ENCODE assay signal across 8 cellular contexts in genomic region chr2:120312861-120313694, GRCh38. TPM values are rescaled to one million over a fixed set of nuclear protein-coding genes. Genes with fewer than 3 reads are reported as not detected.
DNase-seq lines count a peak whose midpoint lies in the region; FAIRE-seq and TF ChIP-seq lines count a peak whose summit lies in the region.

No MANE protein-coding gene starts in this region.

- POLR2A ChIA-PET in endothelial cell of umbilical vein (lab: Charles Lee) = interaction anchor here (0.7 kb wide), 1 partner anchor 23 kb away, joined by 3 read pairs; no protein-coding TSS in a partner anchor

- DNase-seq in GM13976 (ENCODE audit: low spot score) (peak; percentile 82), HL-60 (ENCODE audit: low read depth in 1 of 2, low spot score in 1 of 2) (peak; percentile 50 to 76), NT2/D1 (ENCODE audit: low read depth, low spot score) (peak; percentile 50), endothelial cell of umbilical vein (ENCODE audit: low read depth, low spot score) (peak; percentile 90), middle frontal gyrus (ENCODE audit: extremely low spot score, low spot score) (peak; percentile 85)
- DNase-seq in activated CD8-positive, alpha-beta memory T cell treated with anti-CD3 and anti-CD28 coated beads, Interleukin-2, amount 50 U/mL, for 4 hours = peak; percentile 78
- peak; percentile 57 for DNase-seq in stimulated activated CD8-positive, alpha-beta memory T cell treated with anti-CD3 and anti-CD28 coated beads, Interleukin-15, amount 100 ng/mL, for 1 hour (ENCODE audit: low read depth)

- H3K9me1 ChIP-seq in endothelial cell of umbilical vein (replicated peaks; ENCODE audit: control insufficient read depth, extremely low read depth, insufficient read depth, low read length) = no peaks in the 10 kb centered on the region

- in situ Hi-C loops in GM13976 (cut with MboI; ENCODE audit: low sequenced_read_pairs, unreplicated experiment) = no loop called here

- H3K27me3 ChIP-seq in HL-60 (ENCODE audit: insufficient read depth, poor library complexity, severe bottlenecking) (no peaks in the 10 kb centered on the region), NT2/D1 (ENCODE audit: insufficient read depth, insufficient read length) (peaks cover 41% of the 10 kb centered on the region), endothelial cell of umbilical vein (ENCODE audit: control insufficient read depth in 2 of 2, insufficient read depth in 2 of 2, low read length in 2 of 2) (no peaks in the 10 kb centered on the region)

- CTCF ChIA-PET in endothelial cell of umbilical vein (lab: Charles Lee) = interaction anchor here (0.6 to 5.0 kb wide), 66 partner anchors 8 to 767 kb away, joined by 3 to 71 read pairs (median 5); partner anchors contain the start of genes EPB41L5, RALB and TMEM185B

- TF ChIP-seq CTCF in 22Rv1 (IDR thresholded peaks at IDR 0.05) (peak; percentile 83), GM13976 (IDR thresholded peaks at IDR 0.05; ENCODE audit: borderline replicate concordance, control extremely low read depth, extremely low read depth, insufficient read depth, missing control alignments) (peak; percentile 97), HL-60 (IDR thresholded peaks at IDR 0.05; ENCODE audit: insufficient read depth, low read length) (peak; percentile 82), endothelial cell of umbilical vein (IDR thresholded peaks at IDR 0.05; ENCODE audit: extremely low read depth in 1 of 2, insufficient read depth in 1 of 2, low read depth in 1 of 2, low read length in 2 of 2) (peak; percentile 86 to 91)

- FAIRE-seq in endothelial cell of umbilical vein (lab: Jason Lieb, UNC) = peak; percentile 94

- no peaks in the 10 kb centered on the region for H4K20me1 ChIP-seq in endothelial cell of umbilical vein (replicated peaks; ENCODE audit: control insufficient read depth, extremely low read depth, insufficient read depth, low read length)

- peak; percentile 16 for TF ChIP-seq POLR2A in endothelial cell of umbilical vein (IDR thresholded peaks at IDR 0.05; ENCODE audit: low read depth, low read length)

- H3K9ac ChIP-seq in NT2/D1 (ENCODE audit: insufficient read length, low read depth) = peak overlapping the region; percentile 77
- H3K9ac ChIP-seq in endothelial cell of umbilical vein (replicated peaks; ENCODE audit: extremely low read depth, insufficient read depth, low read length) = peak overlapping the region; percentile 19

- H3K4me3 ChIP-seq in HL-60 (replicated peaks; ENCODE audit: insufficient read depth, low read length) = peak overlapping the region; percentile 21; the same call in 1 of the 2 replicates
- H3K4me3 ChIP-seq in NT2/D1 (ENCODE audit: insufficient read length, low read depth) = peak overlapping the region; percentile 33
- peak overlapping the region; percentile 27 to 71 (median 57) for H3K4me3 ChIP-seq in endothelial cell of umbilical vein (replicated peaks in 1 of 3; ENCODE audit: insufficient read depth in 1 of 3, low read depth in 1 of 3, low read length in 3 of 3)

- peak overlapping the region; percentile 92 for H2AFZ ChIP-seq in endothelial cell of umbilical vein (ENCODE audit: low read depth, low read length)

- H3K4me1 ChIP-seq in NT2/D1 (ENCODE audit: insufficient read depth, insufficient read length) (peaks cover 7% of the 10 kb centered on the region), endothelial cell of umbilical vein (ENCODE audit: control insufficient read depth, extremely low read depth, insufficient read depth, low read length) (peaks cover 16% of the 10 kb centered on the region)

- no TSS peak for BruUV-seq in endothelial cell of umbilical vein (replicated peaks; lab: Mats Ljungman, UMichigan)

- peak overlapping the region; percentile 80 for H3K4me2 ChIP-seq in endothelial cell of umbilical vein (ENCODE audit: insufficient read depth, low read length)

- H3K27ac ChIP-seq in 22Rv1 (no peak overlapping the region), HL-60 (replicated peaks) (no peak overlapping the region), endothelial cell of umbilical vein (ENCODE audit: insufficient read depth, low read depth, low read length) (no peak overlapping the region)

- H3K79me2 ChIP-seq in endothelial cell of umbilical vein (ENCODE audit: control insufficient read depth, insufficient read depth, low read length) = no peaks in the 10 kb centered on the region

- H3K9me3 ChIP-seq in NT2/D1 (ENCODE audit: insufficient read depth, low read length) = no peaks in the 10 kb centered on the region
- H3K9me3 ChIP-seq in endothelial cell of umbilical vein (replicated peaks; ENCODE audit: control insufficient read depth, insufficient read depth, low read length) = no peaks in the 10 kb centered on the region

- no peaks in the 10 kb centered on the region for H3K36me3 ChIP-seq in NT2/D1 (ENCODE audit: insufficient read depth, insufficient read length, low read length)
- H3K36me3 ChIP-seq in endothelial cell of umbilical vein (ENCODE audit: control insufficient read depth in 2 of 2, extremely low read depth in 1 of 2, insufficient read depth in 2 of 2, low read length in 2 of 2) = no peaks in the 10 kb centered on the region

- dilution Hi-C loops in endothelial cell of umbilical vein (cut with MboI; ENCODE audit: extremely low pct_ligation_motif_present, low sequenced_read_pairs) = no loop called here

- intact Hi-C loops in endothelial cell of umbilical vein (cut with micrococcal nuclease) = loop anchor here (1.0 to 10.0 kb wide), 12 partner anchors 56 to 610 kb away; partner anchors contain the start of genes EPB41L5, PTPN4 and TMEM185B

TF ChIP-seq in endothelial cell of umbilical vein, 7 proteins besides CTCF, POLR2A, EP300 and RAD21:
- TF ChIP-seq MYC (IDR thresholded peaks at IDR 0.05; ENCODE audit: low read depth, low read length) = no peak
- TF ChIP-seq JUN (IDR thresholded peaks at IDR 0.05; ENCODE audit: borderline replicate concordance, insufficient read depth, insufficient read length, low read depth) = no peak
- TF ChIP-seq EZH2 (IDR thresholded peaks at IDR 0.05; ENCODE audit: borderline replicate concordance, low read depth, low read length, severe bottlenecking) = no peak
- TF ChIP-seq GATA2 (IDR thresholded peaks at IDR 0.05; ENCODE audit: insufficient read depth, insufficient read length, low read depth, low read length) = no peak
- no peak for TF ChIP-seq POLR2AphosphoS5 (IDR thresholded peaks at IDR 0.05; ENCODE audit: insufficient read depth, low read depth, low read length)
- TF ChIP-seq MAX (IDR thresholded peaks at IDR 0.05; ENCODE audit: insufficient read depth, insufficient read length) = no peak
- no peak for TF ChIP-seq FOS (IDR thresholded peaks at IDR 0.05; ENCODE audit: borderline replicate concordance, insufficient read depth, low read length)

RNA-seq across cellular contexts. Expression of gene INHBB, which starts 32.9 kb away (rescaled TPM):
- total RNA-seq in endothelial cell of umbilical vein = 0.67 and 1.8 TPM in 2 replicates
- polyA plus RNA-seq in endothelial cell of umbilical vein = 0.03 and 0.11 TPM in 2 replicates
- polyA plus RNA-seq in endothelial cell of umbilical vein (2011; cell fraction: cytosol; rRNA removed) = 0.04 and 0.08 TPM in 2 replicates
- 0.54 and 0.62 TPM in 2 replicates for polyA plus RNA-seq in endothelial cell of umbilical vein (2011; cell fraction: nucleus; rRNA removed)
- polyA plus RNA-seq in endothelial cell of umbilical vein (2012) = 0.11 TPM in 1 of 2 replicates, not detected in the other
- 0.04 TPM in 1 of 2 replicates, not detected in the other for polyA minus RNA-seq in endothelial cell of umbilical vein
- polyA minus RNA-seq in endothelial cell of umbilical vein (2011; cell fraction: cytosol; rRNA and poly(A)+ RNA removed) = not detected
- polyA minus RNA-seq in endothelial cell of umbilical vein (2011; cell fraction: nucleus; rRNA and poly(A)+ RNA removed) = 0.29 and 0.38 TPM in 2 replicates
